ENCODE assay signal across 8 cellular contexts in genomic region chr6:26956601-26957184, GRCh38.
DNase-seq lines count a peak whose midpoint lies in the region; ATAC-seq, FAIRE-seq and TF ChIP-seq lines count a peak whose summit lies in the region.
"Not testable (repeated sequence)": the region's sequence is repeated elsewhere in the genome, so short reads cannot be mapped to it uniquely, and the experiment has no call there.

No MANE protein-coding gene starts in this region.

- ATAC-seq in pancreas, result peak; percentile 85 to 98 (median 91)
- ATAC-seq in stimulated activated naive B cell treated with anti-CD40 and anti-IgM and Interleukin-4, amounts not matched to agents 10 μg/mL and 1 μg/mL and 100 μg/mL, for 72 hours (replicated peaks), result peak; percentile 85 to 93

- H3K27ac ChIP-seq in pancreas, result peak overlapping the region; percentile 79 to 92 (median 90)

- not testable (repeated sequence) for H3K9me3 ChIP-seq in pancreas

- not testable (repeated sequence) for H3K4me1 Mint-ChIP-seq in MCF 10A (ENCODE audit: insufficient read depth, unreplicated experiment); stimulated activated naive B cell treated with anti-CD40 and anti-IgM and Interleukin-4, amounts not matched to agents 10 μg/mL and 1 μg/mL and 100 μg/mL, for 72 hours

- peak overlapping the region; percentile 44 to 60 (median 54) for H3K4me3 ChIP-seq in pancreas

- H3K4me3 Mint-ChIP-seq in MCF 10A (ENCODE audit: unreplicated experiment), result peak overlapping the region; percentile 81
- H3K4me3 Mint-ChIP-seq in stimulated activated naive B cell treated with anti-CD40 and anti-IgM and Interleukin-4, amounts not matched to agents 10 μg/mL and 1 μg/mL and 100 μg/mL, for 72 hours, result peak overlapping the region; percentile 88 to 90

- not testable (repeated sequence) for H3K27me3 ChIP-seq in pancreas

- not testable (repeated sequence) for TF ChIP-seq EP300 in Ishikawa (IDR thresholded peaks at IDR 0.05; ENCODE audit: borderline replicate concordance)

- intact Hi-C loops in MCF 10A (cut with micrococcal nuclease), result loop anchor here (2.0 kb wide), 1 partner anchor 122 kb away; no protein-coding TSS in a partner anchor
- intact Hi-C loops in pancreas (cut with DNase I), result not testable (repeated sequence)

- CTCF ChIA-PET in MCF 10A (lab: Yijun Ruan, JAX), result interaction anchor here (1.1 kb wide), 1 partner anchor 123 kb away, joined by 4 read pairs; no protein-coding TSS in a partner anchor

- FAIRE-seq in pancreas (lab: Jason Lieb, UNC), result not testable (repeated sequence)

- not testable (repeated sequence) for H3K36me3 ChIP-seq in pancreas

- TF ChIP-seq RAD21 in Ishikawa (IDR thresholded peaks at IDR 0.05; ENCODE audit: low read depth), result 0 out of 2 replicates have a peak, but pooled peaks have one; percentile 23

- 0 to 1% methylated on average over 11 to 45 of the region's 54 CpGs for WGBS in pancreas, 2 donors

- not testable (repeated sequence) for BruUV-seq in MCF 10A (replicated peaks; lab: Mats Ljungman, UMichigan)

- H3K9me3 Mint-ChIP-seq in MCF 10A (ENCODE audit: unreplicated experiment); stimulated activated naive B cell treated with anti-CD40 and anti-IgM and Interleukin-4, amounts not matched to agents 10 μg/mL and 1 μg/mL and 100 μg/mL, for 72 hours: not testable (repeated sequence)

- TF ChIP-seq CTCF in MCF 10A (IDR thresholded peaks at IDR 0.05; ENCODE audit: unreplicated experiment), result peak; percentile 64
- TF ChIP-seq CTCF in pancreas (IDR thresholded peaks at IDR 0.05), result peak; percentile 30 to 71 (median 42)

- POLR2A ChIA-PET in MCF 10A (lab: Yijun Ruan, JAX), result interaction anchor here (1.1 kb wide), 3 partner anchors 59 to 79 kb away, joined by 3 read pairs; no protein-coding TSS in a partner anchor

- H3K27ac Mint-ChIP-seq in MCF 10A (ENCODE audit: low read depth, unreplicated experiment), result peak overlapping the region; percentile 80
- peak overlapping the region; percentile 92 for H3K27ac Mint-ChIP-seq in stimulated activated naive B cell treated with anti-CD40 and anti-IgM and Interleukin-4, amounts not matched to agents 10 μg/mL and 1 μg/mL and 100 μg/mL, for 72 hours

- not testable (repeated sequence) for H3K4me1 ChIP-seq in pancreas

- H3K36me3 Mint-ChIP-seq in MCF 10A (ENCODE audit: insufficient read depth, unreplicated experiment); stimulated activated naive B cell treated with anti-CD40 and anti-IgM and Interleukin-4, amounts not matched to agents 10 μg/mL and 1 μg/mL and 100 μg/mL, for 72 hours: not testable (repeated sequence)

- H3K27me3 Mint-ChIP-seq in MCF 10A (ENCODE audit: insufficient read depth, unreplicated experiment); stimulated activated naive B cell treated with anti-CD40 and anti-IgM and Interleukin-4, amounts not matched to agents 10 μg/mL and 1 μg/mL and 100 μg/mL, for 72 hours: not testable (repeated sequence)

- DNase-seq in DMS114 treated with DMSO at 0.1 percent for 48 hours (lab: John Stamatoyannopoulos, UW; ENCODE audit: unreplicated experiment) (peak; percentile 51), MCF 10A (ENCODE audit: unreplicated experiment) (peak; percentile 65), hippocampal formation (lab: John Stamatoyannopoulos, UW) (peak; percentile 21 to 56), pancreas (peak; percentile 89 to 95 (median 90))
- DNase-seq in NK-92 treated with Interleukin-12 subunit alpha and Interleukin-12 subunit beta, amount 100 ng/mL, for 24 hours (lab: John Stamatoyannopoulos, UW), result peak; percentile 84
- peak; percentile 87 for DNase-seq in activated CD4-positive, alpha-beta T cell treated with anti-CD3 and anti-CD28 coated beads for 48 hours
- DNase-seq in stimulated activated naive B cell treated with anti-CD40 and anti-IgM and Interleukin-4, amounts not matched to agents 10 μg/mL and 1 μg/mL and 100 μg/mL, for 72 hours, result peak; percentile 87

TF ChIP-seq in Ishikawa, 13 proteins besides CTCF, POLR2A, EP300 and RAD21:
- peak; percentile 45; the same call in 1 of the 2 replicates for TF ChIP-seq MAX (IDR thresholded peaks at IDR 0.05)
- peak; percentile 8; the same call in 1 of the 2 replicates for TF ChIP-seq NFIC (IDR thresholded peaks at IDR 0.05)

Comparison
In these comparisons a context has a peak if more than half of its experiments do, and no peak if none do; other contexts are left out.
1. Peak in every context shown above with its lines: DNase-seq, ATAC-seq, H3K4me3 ChIP-seq and H3K27ac ChIP-seq.
2. DNase-seq: peak in every context shown above with its lines; median percentile 90 in pancreas; 87 in activated CD4-positive, alpha-beta T cell treated with anti-CD3 and anti-CD28 coated beads for 48 hours; 87 in stimulated activated naive B cell treated with anti-CD40 and anti-IgM and Interleukin-4, amounts not matched to agents 10 μg/mL and 1 μg/mL and 100 μg/mL, for 72 hours; 84 in NK-92 treated with Interleukin-12 subunit alpha and Interleukin-12 subunit beta, amount 100 ng/mL, for 24 hours; 65 in MCF 10A; 51 in DMS114 treated with DMSO at 0.1 percent for 48 hours; 38 in hippocampal formation.